ENCODE assay signal across 8 cellular contexts in genomic region chr2:158969717-158970521, GRCh38. TPM values are rescaled to one million over a fixed set of nuclear protein-coding genes. Genes with fewer than 3 reads are reported as not detected.
A peak's percentile ranks its signal among the peaks of the same experiment; 100 is the strongest.
DNase-seq lines count a peak whose midpoint lies in the region; ATAC-seq and TF ChIP-seq lines count a peak whose summit lies in the region.

No MANE protein-coding gene starts in this region.

- TF ChIP-seq EP300 in esophagus muscularis mucosa (IDR thresholded peaks at IDR 0.05) = no peak

- no peak for DNase-seq in activated T-cell treated with anti-CD3 and anti-CD28 coated beads, Interleukin-2, amount 50 U/mL, for 4 hours
- no peak for DNase-seq in activated T-cell treated with anti-CD3 and anti-CD28 coated beads, Interleukin-2, amount 50 U/mL, for 1 hour
- DNase-seq in SW480 (ENCODE audit: low spot score) (peak; percentile 50), esophagus muscularis mucosa (ENCODE audit: extremely low spot score) (no peak), aorta (peak; percentile 53 to 82)
- no peak for DNase-seq in activated effector memory CD4-positive, alpha-beta T cell treated with Interleukin-2 at 50 U/mL for 16 hours
- DNase-seq in activated CD4-positive, alpha-beta T cell treated with anti-CD3 and anti-CD28 coated beads, Interleukin-2, amount 50 U/mL, for 4 hours = no peak

- no peak for TF ChIP-seq CTCF in esophagus muscularis mucosa (IDR thresholded peaks at IDR 0.05)

- H3K36me3 Mint-ChIP-seq in activated T-cell treated with anti-CD3 and anti-CD28 coated beads, Interleukin-2, amount 50 U/mL, for 4 hours (ENCODE audit: insufficient read depth) = no peaks in the 10 kb centered on the region

- no peaks in the 10 kb centered on the region for H3K27me3 ChIP-seq in esophagus muscularis mucosa
- no peaks in the 10 kb centered on the region for H3K27me3 ChIP-seq in muscle layer of duodenum (ENCODE audit: low read depth, low read length)
- no peaks in the 10 kb centered on the region for H3K27me3 ChIP-seq in aorta (ENCODE audit: control insufficient read depth in 1 of 2, insufficient read depth in 2 of 2, low read length in 1 of 2)

- H3K4me3 Mint-ChIP-seq in activated T-cell treated with anti-CD3 and anti-CD28 coated beads, Interleukin-2, amount 50 U/mL, for 4 hours = peak overlapping the region; percentile 72

- H3K27me3 Mint-ChIP-seq in activated T-cell treated with anti-CD3 and anti-CD28 coated beads, Interleukin-2, amount 50 U/mL, for 4 hours (ENCODE audit: low read depth) = peaks cover 47% of the 10 kb centered on the region

- H3K36me3 ChIP-seq in esophagus muscularis mucosa = no peaks in the 10 kb centered on the region
- H3K36me3 ChIP-seq in muscle layer of duodenum (ENCODE audit: control insufficient read depth in 1 of 2, insufficient read depth in 2 of 2, low read length in 2 of 2) = no peaks in the 10 kb centered on the region
- H3K36me3 ChIP-seq in aorta (ENCODE audit: control insufficient read depth in 1 of 2, insufficient read depth in 2 of 2, low read length in 1 of 2) = no peaks in the 10 kb centered on the region

- intact Hi-C loops in esophagus muscularis mucosa (cut with DNase I) (loop anchor here (5.0 kb wide), 1 partner anchor 152 kb away; no protein-coding TSS in a partner anchor), aorta (cut with DNase I) (loop anchor here (5.0 to 10.0 kb wide), 3 partner anchors 62 to 147 kb away; no protein-coding TSS in a partner anchor)

- peak overlapping the region; percentile 88 to 95 (median 94) for H3K27ac ChIP-seq in esophagus muscularis mucosa (replicated peaks in 1 of 4)
- H3K27ac ChIP-seq in muscle layer of duodenum (ENCODE audit: low read length) = peak overlapping the region; percentile 87
- peak overlapping the region; percentile 24 to 52 for H3K27ac ChIP-seq in aorta (ENCODE audit: low read depth in 1 of 2, low read length in 2 of 2)

- H3K4me3 ChIP-seq in esophagus muscularis mucosa = peak overlapping the region; percentile 79 to 91 (median 88)
- peak overlapping the region; percentile 83 to 87 for H3K4me3 ChIP-seq in muscle layer of duodenum (ENCODE audit: low read depth in 1 of 2, low read length in 2 of 2)
- peak overlapping the region; percentile 86 to 96 for H3K4me3 ChIP-seq in aorta (ENCODE audit: low read length in 2 of 2)

- TF ChIP-seq POLR2A in esophagus muscularis mucosa (IDR thresholded peaks at IDR 0.05; ENCODE audit: low read depth) = no peak

- H3K4me1 ChIP-seq in esophagus muscularis mucosa (peaks cover 39 to 64% (median 48%) of the 10 kb centered on the region in 4 donors), muscle layer of duodenum (ENCODE audit: control insufficient read depth in 1 of 2, insufficient read depth in 2 of 2, low read length in 2 of 2) (peaks cover 5 to 15% of the 10 kb centered on the region in 2 donors), aorta (ENCODE audit: control insufficient read depth in 1 of 2, insufficient read depth in 2 of 2, low read length in 2 of 2) (peaks cover 0 to 3% of the 10 kb centered on the region in 2 donors)

- H3K4me1 Mint-ChIP-seq in activated T-cell treated with anti-CD3 and anti-CD28 coated beads, Interleukin-2, amount 50 U/mL, for 4 hours (ENCODE audit: low read depth) = peaks cover 17% of the 10 kb centered on the region

- no peak for ATAC-seq in activated T-cell treated with anti-CD3 and anti-CD28 coated beads, Interleukin-2, amount 50 U/mL, for 4 hours
- peak; percentile 39 for ATAC-seq in aorta (ENCODE audit: low FRiP score)

- H3K9me3 ChIP-seq in esophagus muscularis mucosa (no peaks in the 10 kb centered on the region), muscle layer of duodenum (ENCODE audit: control insufficient read depth in 1 of 2, low read length in 2 of 2) (no peaks in the 10 kb centered on the region), aorta (ENCODE audit: control insufficient read depth, low read length) (no peaks in the 10 kb centered on the region)

- H3K9me3 Mint-ChIP-seq in activated T-cell treated with anti-CD3 and anti-CD28 coated beads, Interleukin-2, amount 50 U/mL, for 4 hours = no peaks in the 10 kb centered on the region

- WGBS in esophagus muscularis mucosa = 6% methylated on average over 17 of the region's 27 CpGs
- 0% methylated on average over 27 of the region's 27 CpGs for WGBS in aorta, 2 donors

RNA-seq across cellular contexts. Expression of gene TANC1, which starts 1.5 kb away (rescaled TPM):
- under 1 TPM; 0.33 to 0.40 (median 0.34) TPM for total RNA-seq in activated T-cell treated with anti-CD3 and anti-CD28 coated beads, Interleukin-2, amount 50 U/mL, for 4 hours
- total RNA-seq in esophagus muscularis mucosa (10 to 100 TPM; 34.3 to 54.0 (median 52.9) TPM), aorta (10 to 100 TPM; 56.9 to 58.3 TPM)
- polyA plus RNA-seq in aorta = 10 to 100 TPM in 1 of 2 donors, 1 to 10 TPM in 1; 7.8 to 39.2 TPM

Comparison
In these comparisons a context has a peak if more than half of its experiments do, and no peak if none do; other contexts are left out.
1. DNase-seq: peak in SW480 (single experiment) and aorta (2 of 2); none in activated T-cell treated with anti-CD3 and anti-CD28 coated beads, Interleukin-2, amount 50 U/mL, for 4 hours (single experiment), activated T-cell treated with anti-CD3 and anti-CD28 coated beads, Interleukin-2, amount 50 U/mL, for 1 hour (single experiment), esophagus muscularis mucosa (single experiment), activated effector memory CD4-positive, alpha-beta T cell treated with Interleukin-2 at 50 U/mL for 16 hours (single experiment) and activated CD4-positive, alpha-beta T cell treated with anti-CD3 and anti-CD28 coated beads, Interleukin-2, amount 50 U/mL, for 4 hours (0 of 2).
2. H3K27ac ChIP-seq: peak in every context shown above with its lines; median percentile 94 in esophagus muscularis mucosa; 87 in muscle layer of duodenum; 38 in aorta.
3. RNA of gene TANC1, which starts 1.5 kb away (total RNA-seq): 56.9 to 58.3 TPM in aorta and 34.3 to 54.0 TPM in esophagus muscularis mucosa; 0.33 to 0.40 TPM in activated T-cell treated with anti-CD3 and anti-CD28 coated beads, Interleukin-2, amount 50 U/mL, for 4 hours; every median in the first group is over 10 times any median in the second.
4. Peak in every context shown above with its lines, with median percentiles within 50 percentile points of each other: H3K4me3 ChIP-seq.